2 cellular contexts compared by ENCODE assay signal in the genomic region with DNA sequence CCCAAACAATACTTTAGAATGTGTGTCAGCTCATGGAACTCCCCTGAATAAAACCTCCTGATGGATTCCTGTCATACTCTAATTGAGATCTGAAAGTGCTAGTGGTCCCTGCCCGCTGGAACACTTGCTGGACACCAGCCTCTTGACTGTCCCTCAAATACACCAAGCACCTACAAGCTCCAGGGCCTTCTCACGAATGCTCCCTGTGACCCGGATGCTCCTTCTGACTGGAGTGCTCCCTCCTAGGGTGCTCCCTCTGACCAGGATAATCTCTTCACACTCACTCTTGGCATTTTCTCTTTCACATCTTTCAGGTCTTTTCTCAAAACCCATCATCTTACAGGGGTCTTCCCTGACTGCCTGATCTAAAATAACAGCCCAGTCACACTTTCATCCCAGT.
TF ChIP-seq lines count a peak whose summit lies in the region.

No MANE protein-coding gene starts in this region.

TF ChIP-seq in HepG2, 621 proteins besides CTCF, POLR2A, EP300 and RAD21:
- TF ChIP-seq ZNF263 (CRISPR knock-in tag; IDR thresholded peaks at IDR 0.05), result peak; percentile 86
- TF ChIP-seq SRSF1 (optimal IDR thresholded peaks at IDR 0.05; ENCODE audit: low read depth, low read length), result no peak

TF ChIP-seq in K562, 482 proteins besides CTCF, POLR2A, EP300 and RAD21 (continued from another document):
- TF ChIP-seq ELF2 (CRISPR knock-in tag; IDR thresholded peaks at IDR 0.05) (no peak), ZNF263 (CRISPR knock-in tag; IDR thresholded peaks at IDR 0.05; ENCODE audit: borderline replicate concordance) (peak; percentile 93)
